23 cellular contexts compared by ENCODE assay signal in genomic region chr10:71078454-71079145, GRCh38.
DNase-seq lines count a peak whose midpoint lies in the region; ATAC-seq, FAIRE-seq and TF ChIP-seq lines count a peak whose summit lies in the region.
"Had no signal": no experiment of that assay in that cellular context is flagged by ENCODE, and none has a peak within 500 bp of the region (broad histone marks: within the 10 kb centered on the region; RNA-seq: fewer than 3 reads in every experiment).

No MANE protein-coding gene starts in this region.

- no peak for ATAC-seq in Right ventricle myocardium superior (ENCODE audit: poor library complexity)
- no peak for ATAC-seq in Right ventricle myocardium inferior
- ATAC-seq: activated CD4-positive, CD25-positive, alpha-beta regulatory T cell treated with anti-CD3 and anti-CD28 coated beads, Interleukin-2, amount 50 U/mL, for 24 hours; esophagus mucosa; pancreas had no signal

- FAIRE-seq in urothelium cell line (lab: Jason Lieb, UNC) = peak; percentile 13
- FAIRE-seq: GM18507, H1, pancreas had no signal

- DNase-seq in Right ventricle myocardium superior (peak; percentile 22), Right ventricle myocardium inferior (ENCODE audit: missing footprints) (no peak), colonic mucosa (peak; percentile 6), osteocyte (ENCODE audit: extremely low spot score, unreplicated experiment) (peak; percentile 66), urothelium cell line (ENCODE audit: low spot score) (no peak), SKM-1 treated with dmso at 0.1 percent for 144 hours (lab: John Stamatoyannopoulos, UW; ENCODE audit: unreplicated experiment) (no peak), anterior cingulate cortex (lab: John Stamatoyannopoulos, UW) (no peak)
- DNase-seq in activated CD4-positive, alpha-beta T cell treated with anti-CD3 and anti-CD28 coated beads, Interleukin-2, amount 50 U/mL, for 4 hours = no peak
- DNase-seq: brain microvascular endothelial cell; CD4-positive, CD25-positive, alpha-beta regulatory T cell; DMS79 treated with DMSO at 0.1 percent for 48 hours; naive B cell; NCI-H1417 treated with DMSO at 0.1 percent for 48 hours; NCI-H526 treated with DMSO at 0.1 percent for 48 hours; SHP77 treated with DMSO at 0.1 percent for 48 hours had no signal

- TF ChIP-seq CTCF in colonic mucosa (IDR thresholded peaks at IDR 0.05) (no peak), osteocyte (IDR thresholded peaks at IDR 0.05) (no peak)

- no peaks in the 10 kb centered on the region for H3K4me1 ChIP-seq in colonic mucosa
- H3K4me1 ChIP-seq: pancreas had no signal

- no peaks in the 10 kb centered on the region for H3K36me3 ChIP-seq in colonic mucosa
- H3K36me3 ChIP-seq: brain microvascular endothelial cell, pancreas, thoracic aorta had no signal

- H3K27me3 Mint-ChIP-seq in osteocyte (ENCODE audit: unreplicated experiment) = peaks cover 31% of the 10 kb centered on the region
- H3K27me3 Mint-ChIP-seq: activated naive CD8-positive, alpha-beta T cell; CD4-positive, CD25-positive, alpha-beta regulatory T cell had no signal

- no peak overlapping the region for H3K9ac ChIP-seq in colonic mucosa (ENCODE audit: low read depth in 2 of 2, low read length in 2 of 2)

- H3K27me3 ChIP-seq in colonic mucosa = no peaks in the 10 kb centered on the region
- H3K27me3 ChIP-seq: dorsolateral prefrontal cortex, pancreas had no signal

- no peak overlapping the region for H3K27ac ChIP-seq in colonic mucosa
- H3K27ac ChIP-seq: brain microvascular endothelial cell, dorsolateral prefrontal cortex, pancreas, thoracic aorta had no signal

- H3K27ac Mint-ChIP-seq in osteocyte (ENCODE audit: unreplicated experiment) = no peak overlapping the region
- H3K27ac Mint-ChIP-seq: activated naive CD8-positive, alpha-beta T cell; CD4-positive, CD25-positive, alpha-beta regulatory T cell had no signal

- H3K9me3 Mint-ChIP-seq in osteocyte (ENCODE audit: unreplicated experiment) = no peaks in the 10 kb centered on the region

- no peaks in the 10 kb centered on the region for H3K4me1 Mint-ChIP-seq in osteocyte (ENCODE audit: unreplicated experiment)
- H3K4me1 Mint-ChIP-seq: CD4-positive, CD25-positive, alpha-beta regulatory T cell; naive B cell had no signal

- H3K36me3 Mint-ChIP-seq in osteocyte (ENCODE audit: unreplicated experiment) = no peaks in the 10 kb centered on the region
- H3K36me3 Mint-ChIP-seq: activated naive CD8-positive, alpha-beta T cell; CD4-positive, CD25-positive, alpha-beta regulatory T cell; naive B cell had no signal

- no peak overlapping the region for H3K4me3 ChIP-seq in colonic mucosa
- H3K4me3 ChIP-seq: dorsolateral prefrontal cortex, pancreas, thoracic aorta had no signal

- no peak overlapping the region for H3K4me3 Mint-ChIP-seq in osteocyte (ENCODE audit: unreplicated experiment)
- H3K4me3 Mint-ChIP-seq: activated naive CD8-positive, alpha-beta T cell; CD4-positive, CD25-positive, alpha-beta regulatory T cell; naive B cell had no signal

- no peaks in the 10 kb centered on the region for H3K9me3 ChIP-seq in colonic mucosa
- H3K9me3 ChIP-seq: pancreas, thoracic aorta had no signal

- intact Hi-C loops in Right ventricle myocardium superior (cut with DNase I) = no loop called here
- intact Hi-C loops in Right ventricle myocardium inferior (cut with DNase I) = no loop called here
- intact Hi-C loops in colonic mucosa (cut with DNase I) = no loop called here

Comparison
In these comparisons a context has a peak if more than half of its experiments do, and no peak if none do; other contexts are left out.
1. DNase-seq: peak in Right ventricle myocardium superior (single experiment), colonic mucosa (single experiment) and osteocyte (single experiment); none in Right ventricle myocardium inferior (single experiment), urothelium cell line (single experiment), SKM-1 treated with dmso at 0.1 percent for 144 hours (single experiment), activated CD4-positive, alpha-beta T cell treated with anti-CD3 and anti-CD28 coated beads, Interleukin-2, amount 50 U/mL, for 4 hours (0 of 2) and anterior cingulate cortex (0 of 58).